Comparison of ENCODE assay signal across 8 cellular contexts in the genomic region with DNA sequence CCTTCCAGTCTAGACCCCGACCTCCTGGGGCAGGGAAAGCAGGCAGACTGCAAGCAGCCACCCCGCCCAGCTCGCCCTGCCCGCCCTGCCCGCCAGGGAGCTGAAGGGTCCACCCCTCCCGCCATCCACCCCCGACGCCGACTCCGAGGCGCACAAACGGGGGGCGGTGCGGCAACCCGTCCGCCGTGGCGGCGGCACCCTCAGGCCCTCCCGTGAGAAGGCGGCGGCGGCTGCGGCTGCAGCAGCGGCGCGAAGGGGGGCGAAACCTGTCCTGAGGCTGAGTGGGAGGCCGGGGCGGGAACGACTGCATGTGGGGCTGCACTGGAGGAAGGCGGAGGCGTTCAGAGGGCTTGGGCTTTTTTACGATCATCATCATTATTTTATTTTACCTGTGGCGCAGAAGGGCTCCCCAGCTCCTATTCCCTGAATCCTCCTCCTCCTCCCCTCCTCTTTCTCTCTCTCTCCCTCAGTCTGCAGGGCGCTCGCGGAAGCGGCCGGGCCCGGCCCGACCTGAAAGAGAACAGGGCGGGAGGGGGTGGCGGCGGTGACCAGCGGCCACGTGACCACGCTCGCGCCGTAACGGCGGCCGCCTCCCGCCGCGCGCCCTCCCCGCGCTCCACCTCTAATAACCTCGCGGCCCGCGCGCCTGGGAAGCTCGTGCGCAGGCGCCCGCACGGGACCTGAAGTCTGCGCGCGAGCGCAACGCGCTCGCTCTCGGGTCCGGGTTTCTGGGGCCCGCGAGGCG. TPM values are rescaled to one million over a fixed set of nuclear protein-coding genes. Genes with fewer than 3 reads are reported as not detected.
DNase-seq lines count a peak whose midpoint lies in the region; ATAC-seq and TF ChIP-seq lines count a peak whose summit lies in the region.

Gene TBC1D5 (minus strand): TSS at position 540 of the 745 bp plus-strand sequence. CDS start 234,061 bp downstream, outside the sequence.

- ATAC-seq in GM21360 (IDR thresholded peaks at IDR 0.05; ENCODE audit: unreplicated experiment) (peak; percentile 77), mucosa of descending colon (peak; percentile 90)

- H2AFZ ChIP-seq in OCI-LY1 (ENCODE audit: low read length), result peak within 1 kb of the TSS; percentile 47

- H3K27ac ChIP-seq in OCI-LY1 (ENCODE audit: low read depth, low read length, poor library complexity, severe bottlenecking), result peak within 1 kb of the TSS; percentile 94

- H3K9me2 ChIP-seq in OCI-LY1 (ENCODE audit: low read depth, low read length), result no peaks in the 10 kb centered on the region

- H3K79me2 ChIP-seq in OCI-LY1 (ENCODE audit: insufficient read depth, low read length), result peaks cover 25% of the 10 kb centered on the region

- H3K27me3 ChIP-seq in OCI-LY1 (ENCODE audit: insufficient read depth, low read length), result no peaks in the 10 kb centered on the region

- H3K4me1 ChIP-seq in OCI-LY1 (ENCODE audit: insufficient read depth, low read length, severe bottlenecking), result peaks cover 55% of the 10 kb centered on the region
- H3K4me1 ChIP-seq in mucosa of descending colon (ENCODE audit: low read depth), result peaks cover 28% of the 10 kb centered on the region

- peak within 1 kb of the TSS; percentile 88 for H3K9ac ChIP-seq in OCI-LY1 (ENCODE audit: low read length)

- intact Hi-C loops in mucosa of descending colon (cut with DNase I, micrococcal nuclease), result loop anchor here in 1 of 2 donors (10.0 kb wide), 1 partner anchor 97 kb away; no protein-coding TSS in a partner anchor

- H3K36me3 ChIP-seq in OCI-LY1 (ENCODE audit: insufficient read depth, low read length) (no peaks in the 10 kb centered on the region), mucosa of descending colon (ENCODE audit: low read depth) (no peaks in the 10 kb centered on the region)

- H3K4me3 ChIP-seq in OCI-LY1 (ENCODE audit: low read depth, low read length, poor library complexity, severe bottlenecking), result peak within 1 kb of the TSS; percentile 68
- H3K4me3 ChIP-seq in mucosa of descending colon, result peak within 1 kb of the TSS; percentile 48

- TF ChIP-seq CTCF in OCI-LY1 (IDR thresholded peaks at IDR 0.05; ENCODE audit: low read length) (no peak), mucosa of descending colon (IDR thresholded peaks at IDR 0.05) (no peak)

- H3K4me2 ChIP-seq in OCI-LY1 (ENCODE audit: low read length), result peak within 1 kb of the TSS; percentile 91

- H4K20me1 ChIP-seq in OCI-LY1 (ENCODE audit: insufficient read depth, low read length), result no peaks in the 10 kb centered on the region

- no peaks in the 10 kb centered on the region for H3F3A ChIP-seq in OCI-LY1 (ENCODE audit: insufficient read depth, low read length)

- peak; percentile 90 for DNase-seq in COR-L47 (lab: John Stamatoyannopoulos, UW)
- peak; percentile 99 for DNase-seq in HT1080 (ENCODE audit: low read depth)
- peak; percentile 86 for DNase-seq in activated CD8-positive, alpha-beta memory T cell treated with anti-CD3 and anti-CD28 coated beads, Interleukin-2, amount 50 U/mL, for 4 hours
- peak; percentile 50 for DNase-seq in epidermal melanocyte (ENCODE audit: insufficient read length, low spot score)
- peak; percentile 95 to 98 (median 98) for DNase-seq in mucosa of descending colon
- DNase-seq in stimulated activated CD8-positive, alpha-beta memory T cell treated with anti-CD3 and anti-CD28 coated beads, Interleukin-4, amount 100 ng/mL, for 24 hours (ENCODE audit: low read depth), result peak; percentile 87

- H3K9me3 ChIP-seq in OCI-LY1 (ENCODE audit: low read length) (no peaks in the 10 kb centered on the region), mucosa of descending colon (no peaks in the 10 kb centered on the region)

RNA-seq across cellular contexts. Expression of gene TBC1D5, which starts in this region (rescaled TPM):
- 40.1 and 42.2 TPM in 2 replicates for total RNA-seq in HT1080 (2014; rRNA removed; shearing (Covaris generic))
- polyA plus RNA-seq in HT1080 (2015; cell fraction: cytosol; rRNA removed), result 37.9 and 47.9 TPM in 2 replicates
- polyA plus RNA-seq in HT1080 (2015; cell fraction: nucleus; rRNA removed), result 40.7 and 52.8 TPM in 2 replicates
- total RNA-seq in mucosa of descending colon, result 10 to 100 TPM; 33.1 to 56.1 (median 44.1) TPM

Comparison
In these comparisons a context has a peak if more than half of its experiments do, and no peak if none do; other contexts are left out.
1. Peak in every context shown above with its lines: DNase-seq, ATAC-seq, H3K4me3 ChIP-seq and H3K27ac ChIP-seq.